18 cellular contexts compared by ENCODE assay signal in the genomic region with DNA sequence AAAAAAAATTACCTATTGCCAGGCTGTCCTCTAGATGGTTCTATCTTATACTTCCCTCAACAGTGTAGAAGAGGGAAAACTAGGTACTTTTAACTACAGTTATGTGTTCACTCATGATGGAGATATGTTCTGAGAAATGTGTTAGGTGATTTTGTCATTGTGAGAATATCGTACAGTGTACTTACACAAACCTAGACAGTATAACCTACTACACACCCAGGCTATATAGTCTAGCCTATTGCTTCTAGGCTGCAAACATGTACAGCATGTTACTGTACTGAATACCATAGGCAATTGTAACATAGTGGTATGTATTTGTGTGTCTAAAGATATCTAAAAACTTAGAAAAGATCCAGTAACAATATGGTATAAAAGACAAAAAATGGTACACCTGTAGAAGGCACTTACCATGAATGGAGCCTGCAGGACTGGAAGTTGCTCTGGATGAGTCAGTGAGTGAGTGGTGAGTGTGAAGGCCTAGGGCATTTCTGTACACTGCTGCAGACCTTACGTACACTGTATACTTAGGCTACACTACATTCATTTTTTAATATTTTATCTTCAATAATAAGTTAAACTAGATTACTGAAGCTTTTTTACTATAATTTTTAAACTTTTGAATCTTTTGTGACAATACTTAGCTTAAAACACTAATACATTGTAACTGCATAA. TPM values are rescaled to one million over a fixed set of nuclear protein-coding genes. Genes with fewer than 3 reads are reported as not detected.
A peak's percentile ranks its signal among the peaks of the same experiment; 100 is the strongest.
DNase-seq lines count a peak whose midpoint lies in the region; ATAC-seq and TF ChIP-seq lines count a peak whose summit lies in the region.
"Had no signal": no experiment of that assay in that cellular context is flagged by ENCODE, and none has a peak within 500 bp of the region (broad histone marks: within the 10 kb centered on the region; RNA-seq: fewer than 3 reads in every experiment).

No MANE protein-coding gene starts in this region.

- H3K27me3 Mint-ChIP-seq in activated CD8-positive, alpha-beta memory T cell treated with anti-CD3 and anti-CD28 coated beads, Interleukin-2, amount 10 ng/mL, durations not matched to agents 7 days and 5 days: no peaks in the 10 kb centered on the region

- H3K9me3 Mint-ChIP-seq in activated CD8-positive, alpha-beta memory T cell treated with anti-CD3 and anti-CD28 coated beads, Interleukin-2, amount 10 ng/mL, durations not matched to agents 7 days and 5 days (ENCODE audit: low read depth): no peaks in the 10 kb centered on the region

- no peak for ATAC-seq in activated CD8-positive, alpha-beta memory T cell treated with anti-CD3 and anti-CD28 coated beads, Interleukin-2, amount 10 ng/mL, durations not matched to agents 7 days and 5 days
- no peak for ATAC-seq in GM21367 (IDR thresholded peaks at IDR 0.05; ENCODE audit: unreplicated experiment)
- no peak for ATAC-seq in GM18861 (IDR thresholded peaks at IDR 0.05; ENCODE audit: unreplicated experiment)
- ATAC-seq in GM18907 (IDR thresholded peaks at IDR 0.05; ENCODE audit: unreplicated experiment): no peak

- peaks cover 50% of the 10 kb centered on the region for H3K4me1 Mint-ChIP-seq in activated CD8-positive, alpha-beta memory T cell treated with anti-CD3 and anti-CD28 coated beads, Interleukin-2, amount 10 ng/mL, durations not matched to agents 7 days and 5 days

- H3K4me3 ChIP-seq in epithelial cell of esophagus (ENCODE audit: low read length): no peak overlapping the region

- CTCF ChIA-PET in activated CD8-positive, alpha-beta memory T cell treated with anti-CD3 and anti-CD28 coated beads, Interleukin-2, amount 10 ng/mL, durations not matched to agents 7 days and 5 days (lab: Charles Lee): interaction anchor here (2.1 kb wide), 1 partner anchor 14 kb away, joined by 6 read pairs; a partner anchor contains a TSS

- H3K27ac Mint-ChIP-seq in activated CD8-positive, alpha-beta memory T cell treated with anti-CD3 and anti-CD28 coated beads, Interleukin-2, amount 10 ng/mL, durations not matched to agents 7 days and 5 days: no peak overlapping the region

- H3K4me3 Mint-ChIP-seq in activated CD8-positive, alpha-beta memory T cell treated with anti-CD3 and anti-CD28 coated beads, Interleukin-2, amount 10 ng/mL, durations not matched to agents 7 days and 5 days: no peak overlapping the region

- peak; percentile 28 for DNase-seq in activated CD8-positive, alpha-beta memory T cell treated with anti-CD3 and anti-CD28 coated beads, Interleukin-2, amount 10 ng/mL, durations not matched to agents 7 days and 5 days
- no peak for DNase-seq in activated CD8-positive, alpha-beta memory T cell treated with anti-CD3 and anti-CD28 coated beads, Interleukin-2, amount 50 U/mL, for 4 hours
- peak; percentile 20 for DNase-seq in NCI-H226
- DNase-seq in epithelial cell of esophagus (ENCODE audit: low read depth): peak; percentile 82
- DNase-seq in amygdala (lab: John Stamatoyannopoulos, UW): no peak
- DNase-seq: DMS153; GF-D8; H7; Kasumi-1; MV-4-11; NCI-H1436; NCI-H2081; NCI-H526 treated with DMSO at 0.1 percent for 48 hours; NK-92 treated with Interleukin-12 subunit alpha and Interleukin-12 subunit beta, amount 100 ng/mL, for 24 hours; OCI-M1 had no signal

- H3K36me3 Mint-ChIP-seq in activated CD8-positive, alpha-beta memory T cell treated with anti-CD3 and anti-CD28 coated beads, Interleukin-2, amount 10 ng/mL, durations not matched to agents 7 days and 5 days: no peaks in the 10 kb centered on the region

- no peak for TF ChIP-seq CTCF in epithelial cell of esophagus (IDR thresholded peaks at IDR 0.05; ENCODE audit: insufficient read depth, low read depth, low read length, missing control alignments)

RNA-seq across cellular contexts. Expression of a gene that starts 13.2 kb away (rescaled TPM):
- 10 to 100 TPM; 53.7 to 58.4 TPM for total RNA-seq in activated CD8-positive, alpha-beta memory T cell treated with anti-CD3 and anti-CD28 coated beads, Interleukin-2, amount 10 ng/mL, durations not matched to agents 7 days and 5 days

RNA-seq across cellular contexts. Expression of a gene that starts 54.2 kb away (rescaled TPM):
- total RNA-seq in activated CD8-positive, alpha-beta memory T cell treated with anti-CD3 and anti-CD28 coated beads, Interleukin-2, amount 10 ng/mL, durations not matched to agents 7 days and 5 days: 10 to 100 TPM; 43.9 to 45.2 TPM

Comparison
In these comparisons a context has a peak if more than half of its experiments do, and no peak if none do; other contexts are left out.
1. DNase-seq: peak in activated CD8-positive, alpha-beta memory T cell treated with anti-CD3 and anti-CD28 coated beads, Interleukin-2, amount 10 ng/mL, durations not matched to agents 7 days and 5 days (single experiment), NCI-H226 (single experiment) and epithelial cell of esophagus (single experiment); none in activated CD8-positive, alpha-beta memory T cell treated with anti-CD3 and anti-CD28 coated beads, Interleukin-2, amount 50 U/mL, for 4 hours (single experiment) and amygdala (0 of 56).